Comparison of ENCODE assay signal across 15 cellular contexts in the genomic region with DNA sequence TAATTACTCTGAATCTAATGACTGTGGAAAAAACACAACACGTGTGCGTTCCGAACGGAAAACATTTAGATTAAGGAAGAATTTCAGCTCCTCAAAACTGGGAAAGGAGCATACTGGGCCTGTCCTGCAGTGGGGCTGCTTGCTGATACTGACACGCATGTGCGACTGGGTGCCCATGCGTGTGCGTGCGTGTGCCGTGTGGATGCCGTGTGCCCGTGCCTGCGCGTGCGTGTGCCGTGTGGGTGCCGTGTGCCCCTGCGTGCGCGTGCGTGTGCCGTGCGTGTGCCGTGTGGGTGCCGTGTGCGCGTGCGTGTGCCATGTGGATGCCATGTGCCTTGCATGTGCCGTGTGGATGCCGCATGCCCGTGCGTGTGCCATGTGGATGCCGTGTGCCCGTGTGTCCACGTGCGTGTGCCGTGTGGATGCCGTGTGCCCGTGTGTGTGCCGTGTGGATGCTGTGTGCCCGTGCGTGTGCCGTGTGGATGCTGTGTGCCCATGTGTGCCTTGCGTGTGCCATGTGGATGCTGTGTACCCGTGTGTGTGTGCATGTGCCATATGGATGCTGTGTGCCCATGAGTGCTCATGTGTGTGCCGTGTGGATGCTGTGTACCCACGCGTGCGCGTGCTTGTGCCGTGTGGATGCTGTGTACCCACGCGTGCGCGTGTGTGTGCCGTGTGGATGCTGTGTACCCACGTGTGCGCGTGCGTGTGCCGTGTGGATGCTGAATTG. TPM values are rescaled to one million over a fixed set of nuclear protein-coding genes. Genes with fewer than 3 reads are reported as not detected.
DNase-seq lines count a peak whose midpoint lies in the region; ATAC-seq, FAIRE-seq and TF ChIP-seq lines count a peak whose summit lies in the region.
"Had no signal": no experiment of that assay in that cellular context is flagged by ENCODE, and none has a peak within 500 bp of the region (broad histone marks: within the 10 kb centered on the region; RNA-seq: fewer than 3 reads in every experiment).

No MANE protein-coding gene starts in this region.

- no peak overlapping the region for H3K9ac ChIP-seq in HCT116 (ENCODE audit: low read length)
- no peak overlapping the region for H3K9ac ChIP-seq in endothelial cell of umbilical vein (replicated peaks; ENCODE audit: extremely low read depth, insufficient read depth, low read length)
- H3K9ac ChIP-seq: SK-N-SH had no signal

- TF ChIP-seq RAD21 in HCT116 (IDR thresholded peaks at IDR 0.05; ENCODE audit: low read depth): no peak

- no peak for DNase-seq in HCT116 (ENCODE audit: low read depth, low spot score)
- DNase-seq in WERI-Rb-1: no peak
- DNase-seq in endothelial cell of umbilical vein (ENCODE audit: low read depth, low spot score): no peak
- no peak for DNase-seq in LoVo (ENCODE audit: low spot score)
- DNase-seq in GM03348 (ENCODE audit: low spot score): no peak
- DNase-seq: KG1, MM.1S, NCI-H1694 treated with DMSO at 0.1 percent for 48 hours, NCI-H748 treated with DMSO at 0.1 percent for 48 hours, PC-9, SK-N-SH had no signal

- ATAC-seq in HCT116: no peak
- ATAC-seq in GM18517 (IDR thresholded peaks at IDR 0.05; ENCODE audit: unreplicated experiment): no peak
- ATAC-seq: Right ventricle myocardium inferior had no signal

- H2AFZ ChIP-seq in HCT116 (ENCODE audit: low read depth, low read length, poor library complexity, severe bottlenecking): no peak overlapping the region
- no peak overlapping the region for H2AFZ ChIP-seq in endothelial cell of umbilical vein (ENCODE audit: low read depth, low read length)
- H2AFZ ChIP-seq: PC-9 had no signal

- H3K4me2 ChIP-seq in HCT116 (ENCODE audit: low read length): no peak overlapping the region
- no peak overlapping the region for H3K4me2 ChIP-seq in endothelial cell of umbilical vein (ENCODE audit: insufficient read depth, low read length)
- H3K4me2 ChIP-seq: PC-9, SK-N-SH had no signal

- intact Hi-C loops in HCT116 (cut with micrococcal nuclease) (no loop called here), endothelial cell of umbilical vein (cut with micrococcal nuclease) (no loop called here)

- H3K79me2 ChIP-seq in HCT116 (ENCODE audit: insufficient read depth, low read length) (no peaks in the 10 kb centered on the region), endothelial cell of umbilical vein (ENCODE audit: control insufficient read depth, insufficient read depth, low read length) (no peaks in the 10 kb centered on the region)

- no peak for FAIRE-seq in endothelial cell of umbilical vein (lab: Jason Lieb, UNC)

- H4K20me1 ChIP-seq in HCT116 (ENCODE audit: insufficient read depth) (no peaks in the 10 kb centered on the region), endothelial cell of umbilical vein (replicated peaks; ENCODE audit: control insufficient read depth, extremely low read depth, insufficient read depth, low read length) (no peaks in the 10 kb centered on the region)

- no peak for TF ChIP-seq POLR2A in HCT116 (IDR thresholded peaks at IDR 0.05; ENCODE audit: borderline replicate concordance, extremely low read depth, insufficient read depth, insufficient read length)
- no peak for TF ChIP-seq POLR2A in endothelial cell of umbilical vein (IDR thresholded peaks at IDR 0.05; ENCODE audit: low read depth, low read length)

- TF ChIP-seq CTCF in HCT116 (IDR thresholded peaks at IDR 0.05 in 2 of 3, conservative IDR thresholded peaks at IDR 0.05 in 1 of 3; ENCODE audit: borderline replicate concordance in 1 of 3, insufficient read depth in 1 of 3, low read depth in 2 of 3, low read length in 2 of 3): no peak
- no peak for TF ChIP-seq CTCF in WERI-Rb-1 (IDR thresholded peaks at IDR 0.05; ENCODE audit: low read depth, low read length)
- no peak for TF ChIP-seq CTCF in endothelial cell of umbilical vein (IDR thresholded peaks at IDR 0.05; ENCODE audit: extremely low read depth in 1 of 2, insufficient read depth in 1 of 2, low read depth in 1 of 2, low read length in 2 of 2)

- peaks cover 18 to 19% of the 10 kb centered on the region in 2 experiments for H3K4me1 ChIP-seq in HCT116 (ENCODE audit: control insufficient read depth in 1 of 2, insufficient read depth in 2 of 2, low read length in 2 of 2)
- H3K4me1 ChIP-seq in endothelial cell of umbilical vein (ENCODE audit: control insufficient read depth, extremely low read depth, insufficient read depth, low read length): peaks cover 7% of the 10 kb centered on the region

- H3K36me3 ChIP-seq in HCT116 (ENCODE audit: control insufficient read depth in 1 of 2, insufficient read depth in 2 of 2, low read length in 2 of 2) (no peaks in the 10 kb centered on the region), WERI-Rb-1 (no peaks in the 10 kb centered on the region), endothelial cell of umbilical vein (ENCODE audit: control insufficient read depth in 2 of 2, extremely low read depth in 1 of 2, insufficient read depth in 2 of 2, low read length in 2 of 2) (no peaks in the 10 kb centered on the region)

- dilution Hi-C loops in endothelial cell of umbilical vein (cut with MboI; ENCODE audit: extremely low pct_ligation_motif_present, low sequenced_read_pairs): no loop called here

- BruUV-seq in HCT116 (replicated peaks; lab: Mats Ljungman, UMichigan) (no TSS peak), endothelial cell of umbilical vein (replicated peaks; lab: Mats Ljungman, UMichigan) (no TSS peak)

- H3K4me3 ChIP-seq in HCT116 (replicated peaks in 1 of 2; ENCODE audit: low read depth in 1 of 2, low read length in 2 of 2): no peak overlapping the region
- H3K4me3 ChIP-seq in WERI-Rb-1 (ENCODE audit: low read depth, low read length): no peak overlapping the region
- H3K4me3 ChIP-seq in endothelial cell of umbilical vein (replicated peaks in 1 of 3; ENCODE audit: insufficient read depth in 1 of 3, low read depth in 1 of 3, low read length in 3 of 3): no peak overlapping the region
- H3K4me3 ChIP-seq: PC-9 had no signal

- H3K27ac ChIP-seq in HCT116 (ENCODE audit: low read depth, low read length) (peak overlapping the region; percentile 32; the same call in 1 of the 2 replicates), WERI-Rb-1 (peak overlapping the region; percentile 95), endothelial cell of umbilical vein (ENCODE audit: insufficient read depth, low read depth, low read length) (no peak overlapping the region), temporal lobe (ENCODE audit: low read depth, low read length) (peak overlapping the region; percentile 79)
- H3K27ac ChIP-seq: HL-60, PC-9 had no signal

- no peaks in the 10 kb centered on the region for H3K9me1 ChIP-seq in endothelial cell of umbilical vein (replicated peaks; ENCODE audit: control insufficient read depth, extremely low read depth, insufficient read depth, low read length)

- H3K27me3 ChIP-seq in HCT116 (ENCODE audit: insufficient read depth, low read length): no peaks in the 10 kb centered on the region
- no peaks in the 10 kb centered on the region for H3K27me3 ChIP-seq in WERI-Rb-1 (ENCODE audit: insufficient read depth, low read depth, severe bottlenecking)
- H3K27me3 ChIP-seq in endothelial cell of umbilical vein (ENCODE audit: control insufficient read depth in 2 of 2, insufficient read depth in 2 of 2, low read length in 2 of 2): no peaks in the 10 kb centered on the region

- POLR2A ChIA-PET in HCT116 (lab: Charles Lee): no interaction called here
- POLR2A ChIA-PET in endothelial cell of umbilical vein (lab: Charles Lee): no interaction called here

- CTCF ChIA-PET in HCT116 (lab: Charles Lee) (no interaction called here), endothelial cell of umbilical vein (lab: Charles Lee) (no interaction called here)

- no peaks in the 10 kb centered on the region for H3K9me3 ChIP-seq in HCT116 (ENCODE audit: control insufficient read depth in 1 of 2, insufficient read depth in 1 of 2, low read depth in 1 of 2, low read length in 2 of 2)
- H3K9me3 ChIP-seq in WERI-Rb-1 (ENCODE audit: severe bottlenecking): no peaks in the 10 kb centered on the region
- H3K9me3 ChIP-seq in endothelial cell of umbilical vein (replicated peaks; ENCODE audit: control insufficient read depth, insufficient read depth, low read length): no peaks in the 10 kb centered on the region
- H3K9me3 ChIP-seq: SK-N-SH had no signal

- RAD21 ChIA-PET in HCT116 (lab: Charles Lee; ENCODE audit: low non-redundant PET in 1 of 2, low total read pairs in 2 of 2, uncharacterized antibody in 2 of 2, unreplicated experiment in 2 of 2): no interaction called here

- no peaks in the 10 kb centered on the region for H3K9me2 ChIP-seq in HCT116 (ENCODE audit: insufficient read depth)
- H3K9me2 ChIP-seq: SK-N-SH had no signal

TF ChIP-seq in HCT116, 20 proteins besides CTCF, POLR2A, EP300 and RAD21 (continues in another document):
- TF ChIP-seq, protein P1, sequence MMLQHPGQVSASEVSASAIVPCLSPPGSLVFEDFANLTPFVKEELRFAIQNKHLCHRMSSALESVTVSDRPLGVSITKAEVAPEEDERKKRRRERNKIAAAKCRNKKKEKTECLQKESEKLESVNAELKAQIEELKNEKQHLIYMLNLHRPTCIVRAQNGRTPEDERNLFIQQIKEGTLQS (IDR thresholded peaks at IDR 0.05): no peak
- TF ChIP-seq YY1 (IDR thresholded peaks at IDR 0.05; ENCODE audit: extremely low read depth, insufficient replicate concordance, low read depth, low read length): no peak
- TF ChIP-seq SP1 (IDR thresholded peaks at IDR 0.05; ENCODE audit: low read depth): no peak

TF ChIP-seq in endothelial cell of umbilical vein, 7 proteins besides CTCF, POLR2A, EP300 and RAD21:
- TF ChIP-seq EZH2 (IDR thresholded peaks at IDR 0.05; ENCODE audit: borderline replicate concordance, low read depth, low read length, severe bottlenecking) (no peak), POLR2AphosphoS5 (IDR thresholded peaks at IDR 0.05; ENCODE audit: insufficient read depth, low read depth, low read length) (no peak)
- TF ChIP-seq, protein P2, sequence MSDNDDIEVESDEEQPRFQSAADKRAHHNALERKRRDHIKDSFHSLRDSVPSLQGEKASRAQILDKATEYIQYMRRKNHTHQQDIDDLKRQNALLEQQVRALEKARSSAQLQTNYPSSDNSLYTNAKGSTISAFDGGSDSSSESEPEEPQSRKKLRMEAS (IDR thresholded peaks at IDR 0.05; ENCODE audit: insufficient read depth, insufficient read length): peak; percentile 46

RNA-seq across cellular contexts. Expression of a gene that starts 28.2 kb away (rescaled TPM):
- total RNA-seq in HCT116 (2021; ENCODE audit: unreplicated experiment) (13.9 TPM), endothelial cell of umbilical vein (10.5 and 11.8 TPM in 2 replicates), temporal lobe (5.7 TPM)
- polyA plus RNA-seq in HCT116 (2012): 7.3 and 7.9 TPM in 2 replicates
- polyA plus RNA-seq in endothelial cell of umbilical vein: 4.6 and 5.5 TPM in 2 replicates
- polyA plus RNA-seq in endothelial cell of umbilical vein (2011; cell fraction: cytosol; rRNA removed): 2.2 and 3.1 TPM in 2 replicates
- polyA plus RNA-seq in endothelial cell of umbilical vein (2011; cell fraction: nucleus; rRNA removed): 2.7 and 3.2 TPM in 2 replicates
- polyA plus RNA-seq in endothelial cell of umbilical vein (2012): 5.3 and 8.8 TPM in 2 replicates
- polyA minus RNA-seq in endothelial cell of umbilical vein: 2.3 and 2.8 TPM in 2 replicates
- polyA minus RNA-seq in endothelial cell of umbilical vein (2011; cell fraction: cytosol; rRNA and poly(A)+ RNA removed): 11.3 TPM
- polyA minus RNA-seq in endothelial cell of umbilical vein (2011; cell fraction: nucleus; rRNA and poly(A)+ RNA removed): 2.1 and 3.1 TPM in 2 replicates
